In genomic region chr2:64325852-64326577, GRCh38 we compare ENCODE assay signal across 8 cellular contexts.
A peak's percentile ranks its signal among the peaks of the same experiment; 100 is the strongest.
DNase-seq lines count a peak whose midpoint lies in the region; ATAC-seq, FAIRE-seq and TF ChIP-seq lines count a peak whose summit lies in the region.

No MANE protein-coding gene starts in this region.

- no peak for TF ChIP-seq CTCF in D721Med (IDR thresholded peaks at IDR 0.05; ENCODE audit: insufficient read depth, missing control alignments)
- TF ChIP-seq CTCF in thyroid gland (IDR thresholded peaks at IDR 0.05) = no peak

- H3K4me3 ChIP-seq in skin epidermis = no peak overlapping the region
- no peak overlapping the region for H3K4me3 ChIP-seq in thyroid gland (replicated peaks in 1 of 3)

- H3K36me3 ChIP-seq in thyroid gland = no peaks in the 10 kb centered on the region

- H3K27ac ChIP-seq in skin epidermis (peak overlapping the region in 11 of 21 experiments; percentile 5 to 63 (median 45)), thyroid gland (no peak overlapping the region)

- H3K4me1 ChIP-seq in thyroid gland = peaks cover 1 to 8% of the 10 kb centered on the region in 2 donors

- intact Hi-C loops in thyroid gland (cut with DNase I) = loop anchor here (10.0 kb wide), 1 partner anchor 539 kb away; no protein-coding TSS in a partner anchor

- DNase-seq in activated CD4-positive, alpha-beta T cell treated with anti-CD3 and anti-CD28 coated beads, Interleukin-2, amount 50 U/mL, for 4 hours = peak; percentile 24 to 35
- DNase-seq in islet precursor cell (no peak), amygdala (lab: John Stamatoyannopoulos, UW) (no peak), D721Med (ENCODE audit: insufficient read length, low spot score) (no peak), thyroid gland (no peak)

- no peaks in the 10 kb centered on the region for H3K9me3 ChIP-seq in thyroid gland

- no peak for TF ChIP-seq POLR2A in thyroid gland (IDR thresholded peaks at IDR 0.05)

- no peaks in the 10 kb centered on the region for H3K27me3 ChIP-seq in thyroid gland

- no peak for FAIRE-seq in D721Med (lab: Jason Lieb, UNC)

- ATAC-seq in GM18868 (IDR thresholded peaks at IDR 0.05; ENCODE audit: unreplicated experiment) (peak; percentile 82), HG02973 (IDR thresholded peaks at IDR 0.05; ENCODE audit: unreplicated experiment) (peak; percentile 87)

- 88 to 92% methylated on average over 8 of the region's 8 CpGs for WGBS in thyroid gland, 2 donors

Comparison
In these comparisons a context has a peak if more than half of its experiments do, and no peak if none do; other contexts are left out.
1. DNase-seq: peak in activated CD4-positive, alpha-beta T cell treated with anti-CD3 and anti-CD28 coated beads, Interleukin-2, amount 50 U/mL, for 4 hours (2 of 2); none in islet precursor cell (single experiment), amygdala (0 of 56), D721Med (single experiment) and thyroid gland (0 of 2).
2. H3K27ac ChIP-seq: peak in skin epidermis (11 of 21); none in thyroid gland (0 of 3).